8 cellular contexts compared by ENCODE assay signal in genomic region chr17:77645441-77646430, GRCh38.
A peak's percentile ranks its signal among the peaks of the same experiment; 100 is the strongest.
DNase-seq lines count a peak whose midpoint lies in the region; ATAC-seq and TF ChIP-seq lines count a peak whose summit lies in the region.

No MANE protein-coding gene starts in this region.

- TF ChIP-seq POLR2A in GM18505 (IDR thresholded peaks at IDR 0.05; ENCODE audit: borderline replicate concordance, extremely low read depth, insufficient read depth, insufficient read length), result no peak

- no peak for ATAC-seq in GM21576 (IDR thresholded peaks at IDR 0.05; ENCODE audit: unreplicated experiment)
- no peak for ATAC-seq in GM18505 (IDR thresholded peaks at IDR 0.05; ENCODE audit: unreplicated experiment)

- peak; percentile 61 to 68 for DNase-seq in NCI-H524 (lab: John Stamatoyannopoulos, UW)
- peak; percentile 20 for DNase-seq in activated T-cell treated with anti-CD3 and anti-CD28 coated beads for 4 hours
- peak; percentile 58 for DNase-seq in islet precursor cell
- DNase-seq in stimulated activated CD8-positive, alpha-beta memory T cell treated with anti-CD3 and anti-CD28 coated beads, Interleukin-4, amount 100 ng/mL, for 4 hours (ENCODE audit: low read depth in 2 of 2, low spot score in 1 of 2), result peak; percentile 12 to 15
- no peak for DNase-seq in germinal center (ENCODE audit: low spot score)
- DNase-seq in AG08396 (ENCODE audit: low spot score), result no peak

Comparison
In these comparisons a context has a peak if more than half of its experiments do, and no peak if none do; other contexts are left out.
1. DNase-seq: peak in NCI-H524 (2 of 2), activated T-cell treated with anti-CD3 and anti-CD28 coated beads for 4 hours (single experiment), islet precursor cell (single experiment) and stimulated activated CD8-positive, alpha-beta memory T cell treated with anti-CD3 and anti-CD28 coated beads, Interleukin-4, amount 100 ng/mL, for 4 hours (2 of 2); none in germinal center (single experiment) and AG08396 (single experiment).